ENCODE assay signal across 1 cellular context in the genomic region with DNA sequence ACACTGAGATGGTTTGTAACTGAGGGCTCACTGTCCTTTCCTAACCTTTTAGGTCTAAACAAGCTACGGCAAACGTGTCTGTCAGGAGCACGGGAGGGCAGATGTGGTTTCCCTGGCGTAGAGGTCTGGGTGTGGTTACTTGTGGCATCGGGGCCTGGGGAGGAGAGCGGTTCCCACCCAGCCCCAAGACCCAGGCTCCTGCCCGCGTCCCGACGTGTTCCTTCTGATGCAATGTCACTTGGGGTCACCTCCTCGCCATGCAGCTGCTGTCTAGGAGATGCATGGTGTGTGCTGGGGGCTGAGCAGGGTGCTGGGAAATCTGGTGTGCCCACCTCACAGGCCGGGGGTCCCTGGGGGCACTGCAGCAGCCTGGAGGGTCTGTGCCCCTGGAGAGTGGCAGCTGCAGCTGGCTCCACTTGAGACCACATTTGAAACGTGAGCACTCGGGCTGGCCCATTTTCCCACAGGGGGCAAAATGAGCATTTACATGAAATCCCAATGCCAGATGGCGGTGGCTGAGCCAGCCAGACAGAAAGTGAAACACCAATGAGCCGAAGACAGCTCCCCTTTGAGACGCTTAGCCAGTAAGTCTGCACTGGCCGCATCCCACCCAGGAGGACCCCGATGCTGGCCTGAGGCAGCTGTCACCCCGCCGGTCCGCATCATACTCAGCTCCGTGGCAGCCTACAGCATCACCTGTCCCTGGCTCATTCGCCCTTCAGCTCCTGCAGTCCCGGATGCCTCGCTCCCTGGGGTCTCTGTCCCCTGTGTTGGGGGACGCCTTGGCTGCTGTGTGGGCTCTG.
TF ChIP-seq lines count a peak whose summit lies in the region.

No MANE protein-coding gene starts in this region.

TF ChIP-seq in HEK293, 187 proteins besides CTCF, POLR2A, EP300 and RAD21 (continued from another document):
- TF ChIP-seq PRDM10 (tag by site-specific recombination; IDR thresholded peaks at IDR 0.05): peak; percentile 73
TF ChIP-seq in HEK293: peak in this region for 1.
